ENCODE assay signal across 2 cellular contexts in genomic region chr10:35306852-35307251, GRCh38.
TF ChIP-seq lines count a peak whose summit lies in the region.

No MANE protein-coding gene starts in this region.

TF ChIP-seq in A549, 52 proteins besides CTCF, POLR2A, EP300 and RAD21 (continued from another document):
- no peak for TF ChIP-seq BCL3 (IDR thresholded peaks at IDR 0.05)
- no peak for TF ChIP-seq HES2 (IDR thresholded peaks at IDR 0.05)
- no peak for TF ChIP-seq RNF2 (IDR thresholded peaks at IDR 0.05; ENCODE audit: borderline replicate concordance, low read depth)
- no peak for TF ChIP-seq ZNF302 (CRISPR knock-in tag; IDR thresholded peaks at IDR 0.05)
- no peak for TF ChIP-seq USF2 (IDR thresholded peaks at IDR 0.05)
- TF ChIP-seq NR3C1 (IDR thresholded peaks at IDR 0.05) = no peak
- no peak for TF ChIP-seq HOXB13 (CRISPR knock-in tag; IDR thresholded peaks at IDR 0.05; ENCODE audit: low read depth)
- TF ChIP-seq ZC3H11A (IDR thresholded peaks at IDR 0.05) = no peak
- TF ChIP-seq MAX (IDR thresholded peaks at IDR 0.05) = no peak

TF ChIP-seq in HCT116, 20 proteins besides CTCF, POLR2A, EP300 and RAD21:
- no peak for TF ChIP-seq REST (IDR thresholded peaks at IDR 0.05; ENCODE audit: low read depth)
- no peak for TF ChIP-seq MAX (IDR thresholded peaks at IDR 0.05)
- TF ChIP-seq CEBPB (IDR thresholded peaks at IDR 0.05; ENCODE audit: low read depth) = no peak
- TF ChIP-seq ATF3 (IDR thresholded peaks at IDR 0.05) = no peak
- TF ChIP-seq ZBTB33 (IDR thresholded peaks at IDR 0.05; ENCODE audit: extremely low read depth, insufficient replicate concordance, low read length) = no peak
- TF ChIP-seq JUND (IDR thresholded peaks at IDR 0.05) = no peak
- TF ChIP-seq FOSL1 (IDR thresholded peaks at IDR 0.05; ENCODE audit: low read depth) = no peak
- TF ChIP-seq SP1 (IDR thresholded peaks at IDR 0.05; ENCODE audit: low read depth) = no peak
- TF ChIP-seq CBX3 (IDR thresholded peaks at IDR 0.05; ENCODE audit: low read depth) = no peak
- TF ChIP-seq ZFX (IDR thresholded peaks at IDR 0.05) = no peak
